In the genomic region with DNA sequence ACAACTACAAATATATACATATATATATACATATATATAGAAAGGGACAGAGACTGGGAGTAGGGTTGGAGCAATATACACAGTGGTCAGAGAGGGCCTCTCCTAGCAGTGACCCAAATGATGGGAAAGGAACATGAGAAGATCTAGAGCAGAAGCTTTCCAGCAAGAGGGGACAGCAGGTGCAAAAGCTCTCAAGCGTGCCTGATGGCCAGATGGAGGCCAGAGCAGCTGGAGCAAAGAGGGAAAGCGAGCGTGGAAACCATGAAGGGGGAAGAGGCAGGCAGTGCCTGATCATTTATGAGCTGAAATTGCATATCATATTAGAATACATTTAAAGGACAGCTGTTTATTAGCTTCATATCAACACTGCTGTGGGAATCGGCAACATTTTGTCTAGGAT, we compare ENCODE assay signal across 21 cellular contexts. TPM values are rescaled to one million over a fixed set of nuclear protein-coding genes. Genes with fewer than 3 reads are reported as not detected.
DNase-seq lines count a peak whose midpoint lies in the region; ATAC-seq lines count a peak whose summit lies in the region.
"Had no signal": no experiment of that assay in that cellular context is flagged by ENCODE, and none has a peak within 500 bp of the region (broad histone marks: within the 10 kb centered on the region; RNA-seq: fewer than 3 reads in every experiment).

No MANE protein-coding gene starts in this region.

- ATAC-seq in HG02885 (IDR thresholded peaks at IDR 0.05; ENCODE audit: poor library complexity, unreplicated experiment) (no peak), GM19351 (IDR thresholded peaks at IDR 0.05; ENCODE audit: unreplicated experiment) (no peak)
- ATAC-seq: lower lobe of right lung, Panc1 had no signal

- no peaks in the 10 kb centered on the region for H3K36me3 Mint-ChIP-seq in activated naive CD4-positive, alpha-beta T cell treated with anti-CD3 and anti-CD28 coated beads, Interleukin-2, amount 10 ng/mL, durations not matched to agents 7 days and 5 days

- no peaks in the 10 kb centered on the region for H3K9me3 Mint-ChIP-seq in activated naive CD4-positive, alpha-beta T cell treated with anti-CD3 and anti-CD28 coated beads, Interleukin-2, amount 10 ng/mL, durations not matched to agents 7 days and 5 days
- H3K9me3 Mint-ChIP-seq: activated T-cell treated with anti-CD3 and anti-CD28 coated beads, Interleukin-2, amount 50 U/mL, for 24 hours had no signal

- H3K4me3 Mint-ChIP-seq in activated naive CD4-positive, alpha-beta T cell treated with anti-CD3 and anti-CD28 coated beads, Interleukin-2, amount 10 ng/mL, durations not matched to agents 7 days and 5 days = no peak overlapping the region
- H3K4me3 Mint-ChIP-seq: activated T-cell treated with anti-CD3 and anti-CD28 coated beads, Interleukin-2, amount 50 U/mL, for 24 hours had no signal

- DNase-seq in DMS79 treated with DMSO at 0.1 percent for 48 hours (lab: John Stamatoyannopoulos, UW) (peak; percentile 45), NCI-H2029 treated with DMSO at 0.1 percent for 48 hours (lab: John Stamatoyannopoulos, UW) (peak; percentile 74), NCI-H82 treated with DMSO at 0.1 percent for 48 hours (lab: John Stamatoyannopoulos, UW; ENCODE audit: unreplicated experiment) (peak; percentile 17), myocyte (ENCODE audit: low read depth) (peak; percentile 84)
- no peak for DNase-seq in stimulated activated CD4-positive, alpha-beta T cell treated with anti-CD3 and anti-CD28 coated beads, Interleukin-4, amount 100 ng/mL, for 24 hours
- no peak for DNase-seq in activated naive CD4-positive, alpha-beta T cell treated with anti-CD3 and anti-CD28 coated beads, Interleukin-2, amount 10 ng/mL, durations not matched to agents 7 days and 5 days
- DNase-seq: activated CD4-positive, CD25-positive, alpha-beta regulatory T cell; activated naive CD4-positive, alpha-beta T cell treated with Interleukin-2 at 50 U/mL for 16 hours; activated T-cell treated with anti-CD3 and anti-CD28 coated beads, Interleukin-2, amount 50 U/mL, for 24 hours; dorsolateral prefrontal cortex; foreskin fibroblast; HCEC 1CT; hypothalamus; lower lobe of right lung; nucleus accumbens had no signal

- CTCF ChIA-PET in activated naive CD4-positive, alpha-beta T cell treated with anti-CD3 and anti-CD28 coated beads, Interleukin-2, amount 10 ng/mL, durations not matched to agents 7 days and 5 days (lab: Charles Lee) = interaction anchor here (0.7 to 1.2 kb wide), 3 partner anchors 13 to 30 kb away, joined by 3 to 4 read pairs (median 4); no protein-coding TSS in a partner anchor

- H3K4me1 Mint-ChIP-seq in activated naive CD4-positive, alpha-beta T cell treated with anti-CD3 and anti-CD28 coated beads, Interleukin-2, amount 10 ng/mL, durations not matched to agents 7 days and 5 days = no peaks in the 10 kb centered on the region

- H3K27me3 Mint-ChIP-seq in activated naive CD4-positive, alpha-beta T cell treated with anti-CD3 and anti-CD28 coated beads, Interleukin-2, amount 10 ng/mL, durations not matched to agents 7 days and 5 days = peaks cover 25% of the 10 kb centered on the region
- H3K27me3 Mint-ChIP-seq: activated T-cell treated with anti-CD3 and anti-CD28 coated beads, Interleukin-2, amount 50 U/mL, for 24 hours had no signal

- H3K27ac Mint-ChIP-seq in activated naive CD4-positive, alpha-beta T cell treated with anti-CD3 and anti-CD28 coated beads, Interleukin-2, amount 10 ng/mL, durations not matched to agents 7 days and 5 days = no peak overlapping the region
- H3K27ac Mint-ChIP-seq: activated T-cell treated with anti-CD3 and anti-CD28 coated beads, Interleukin-2, amount 50 U/mL, for 24 hours had no signal

RNA-seq across cellular contexts. Expression of a gene that starts 7.6 kb away (rescaled TPM):
- total RNA-seq in myocyte = 12.8 and 14.3 TPM in 2 replicates
- 6.0 TPM for polyA plus RNA-seq in myocyte (2012)

RNA-seq across cellular contexts. Expression of a gene that starts 20.1 kb away (rescaled TPM):
- total RNA-seq in myocyte = 8.1 and 10.5 TPM in 2 replicates
- 9.3 TPM for polyA plus RNA-seq in myocyte (2012)

RNA-seq across cellular contexts. Expression of a gene that starts 41.3 kb away (rescaled TPM):
- 18.0 and 20.9 TPM in 2 replicates for total RNA-seq in myocyte
- 2.1 TPM for polyA plus RNA-seq in myocyte (2012)
- total RNA-seq: cardiac septum, LHCN-M2, lower lobe of right lung had no signal
- polyA plus RNA-seq: keratinocyte had no signal

Comparison
In these comparisons a context has a peak if more than half of its experiments do, and no peak if none do; other contexts are left out.
1. DNase-seq: peak in DMS79 treated with DMSO at 0.1 percent for 48 hours (single experiment), NCI-H2029 treated with DMSO at 0.1 percent for 48 hours (single experiment), NCI-H82 treated with DMSO at 0.1 percent for 48 hours (single experiment) and myocyte (single experiment); none in stimulated activated CD4-positive, alpha-beta T cell treated with anti-CD3 and anti-CD28 coated beads, Interleukin-4, amount 100 ng/mL, for 24 hours (single experiment) and activated naive CD4-positive, alpha-beta T cell treated with anti-CD3 and anti-CD28 coated beads, Interleukin-2, amount 10 ng/mL, durations not matched to agents 7 days and 5 days (single experiment).